ENCODE assay signal across 15 cellular contexts in the genomic region with DNA sequence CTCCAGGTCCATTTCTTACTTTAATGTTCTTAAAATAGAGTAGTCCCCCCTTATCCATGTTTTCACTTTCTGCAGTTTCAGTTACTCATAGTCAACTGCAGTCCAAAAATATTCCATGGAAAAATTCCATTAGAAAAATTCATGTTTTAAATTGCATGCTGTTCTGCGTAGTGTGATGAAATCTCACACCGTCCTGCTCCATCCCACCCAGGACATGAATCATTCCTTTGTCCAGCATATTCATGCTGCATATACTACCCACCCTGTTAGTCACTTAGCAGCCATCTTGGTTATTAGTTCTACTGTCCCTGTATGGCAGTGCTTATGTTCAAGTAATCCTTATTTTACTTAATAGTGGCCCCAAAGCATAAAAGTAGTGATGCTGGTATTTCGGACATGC. TPM values are rescaled to one million over a fixed set of nuclear protein-coding genes. Genes with fewer than 3 reads are reported as not detected.
DNase-seq lines count a peak whose midpoint lies in the region; ATAC-seq and TF ChIP-seq lines count a peak whose summit lies in the region.
"Had no signal": no experiment of that assay in that cellular context is flagged by ENCODE, and none has a peak within 500 bp of the region (broad histone marks: within the 10 kb centered on the region; RNA-seq: fewer than 3 reads in every experiment).

No MANE protein-coding gene starts in this region.

- peak overlapping the region; percentile 2 for H3K9ac ChIP-seq in mammary epithelial cell (ENCODE audit: insufficient read depth, low read length)

- peak overlapping the region; percentile 62 for H2AFZ ChIP-seq in mammary epithelial cell (ENCODE audit: low read depth, low read length)

- dilution Hi-C loops in mammary epithelial cell (cut with HindIII; ENCODE audit: low sequenced_read_pairs) = no loop called here

- H3K4me3 ChIP-seq in mammary epithelial cell (replicated peaks in 1 of 3; ENCODE audit: insufficient read depth in 1 of 3, low read depth in 2 of 3, low read length in 3 of 3) = no peak overlapping the region
- H3K4me3 ChIP-seq: lung, skin epidermis had no signal

- H4K20me1 ChIP-seq in mammary epithelial cell (ENCODE audit: insufficient read depth, low read length) = no peaks in the 10 kb centered on the region

- CTCF ChIA-PET in mammary epithelial cell (lab: Charles Lee; ENCODE audit: low non-redundant PET) = no interaction called here

- no peaks in the 10 kb centered on the region for H3K36me3 ChIP-seq in mammary epithelial cell (ENCODE audit: insufficient read depth, low read length)

- in situ Hi-C loops in mammary epithelial cell (cut with MboI; ENCODE audit: low sequenced_read_pairs in 2 of 2) = no loop called here

- DNase-seq in A172 (ENCODE audit: low spot score) (peak; percentile 55), LHCN-M2 (ENCODE audit: low read depth) (peak; percentile 93), mammary epithelial cell (peak; percentile 85), iris pigment epithelial cell (ENCODE audit: low read depth) (peak; percentile 93), NCI-H526 treated with DMSO at 0.1 percent for 48 hours (lab: John Stamatoyannopoulos, UW) (no peak)
- no peak for DNase-seq in activated effector memory CD4-positive, alpha-beta T cell treated with Interleukin-2 at 50 U/mL for 16 hours
- no peak for DNase-seq in stimulated activated CD4-positive, alpha-beta T cell treated with anti-CD3 and anti-CD28 coated beads, Interleukin-2, amount 100 ng/mL, for 48 hours
- DNase-seq: 8988T; activated CD4-positive, alpha-beta memory T cell treated with anti-CD3 and anti-CD28 coated beads, Interleukin-2, amount 10 ng/mL, durations not matched to agents 7 days and 5 days; caudate nucleus; MV-4-11; stimulated activated naive CD8-positive, alpha-beta T cell treated with anti-CD3 and anti-CD28 coated beads, Interleukin-15, amount 100 ng/mL, for 72 hours had no signal

- H3K9me3 ChIP-seq in mammary epithelial cell (replicated peaks; ENCODE audit: insufficient read depth, low read length) = no peaks in the 10 kb centered on the region

- no TSS peak for BruUV-seq in mammary epithelial cell (replicated peaks; lab: Mats Ljungman, UMichigan)

- intact Hi-C loops in mammary epithelial cell (cut with micrococcal nuclease) = no loop called here

- TF ChIP-seq CTCF in mammary epithelial cell (conservative IDR thresholded peaks at IDR 0.05 in 1 of 2, IDR thresholded peaks at IDR 0.05 in 1 of 2; ENCODE audit: extremely low read depth in 1 of 2, insufficient read depth in 1 of 2, low read depth in 1 of 2, low read length in 2 of 2) = no peak

- peaks cover 39% of the 10 kb centered on the region for H3K4me1 ChIP-seq in mammary epithelial cell (ENCODE audit: insufficient read depth, low read length)

- no peaks in the 10 kb centered on the region for H3K79me2 ChIP-seq in mammary epithelial cell (ENCODE audit: insufficient read depth, low read length)

- no peaks in the 10 kb centered on the region for H3K27me3 ChIP-seq in mammary epithelial cell (ENCODE audit: insufficient read depth, low read length)

- 16% methylated on average over 3 of the region's 3 CpGs for whole genome bisulfite sequencing in mammary epithelial cell (ENCODE audit: low coverage, missing lambda C conversion rate)

- peak overlapping the region; percentile 46 for H3K4me2 ChIP-seq in mammary epithelial cell (ENCODE audit: insufficient read depth, low read depth, low read length)

- ATAC-seq in GM19324 (IDR thresholded peaks at IDR 0.05; ENCODE audit: low FRiP score, unreplicated experiment) = no peak
- ATAC-seq: stimulated activated naive CD8-positive, alpha-beta T cell treated with anti-CD3 and anti-CD28 coated beads, Interleukin-15, amount 100 ng/mL, for 72 hours had no signal

- peak overlapping the region; percentile 82 for H3K27ac ChIP-seq in mammary epithelial cell (ENCODE audit: insufficient read depth, low read depth, low read length)
- H3K27ac ChIP-seq: skin epidermis had no signal

RNA-seq across cellular contexts. Expression of a gene that starts 5.4 kb away (rescaled TPM):
- 14.1 and 17.5 TPM in 2 replicates for total RNA-seq in A172 (2014; rRNA removed; shearing (Covaris generic))
- 63.6 and 73.1 TPM in 2 replicates for total RNA-seq in LHCN-M2 (2014; rRNA removed)
- 40.1 TPM for polyA plus RNA-seq in LHCN-M2 (2012)
- 100 to 1,000 TPM; 199 to 225 TPM for total RNA-seq in mammary epithelial cell
- polyA plus RNA-seq in mammary epithelial cell = 160 TPM
- polyA minus RNA-seq in mammary epithelial cell = 237 TPM

Comparison
In these comparisons a context has a peak if more than half of its experiments do, and no peak if none do; other contexts are left out.
1. DNase-seq: peak in A172 (single experiment), LHCN-M2 (single experiment), mammary epithelial cell (single experiment) and iris pigment epithelial cell (single experiment); none in NCI-H526 treated with DMSO at 0.1 percent for 48 hours (single experiment), activated effector memory CD4-positive, alpha-beta T cell treated with Interleukin-2 at 50 U/mL for 16 hours (single experiment) and stimulated activated CD4-positive, alpha-beta T cell treated with anti-CD3 and anti-CD28 coated beads, Interleukin-2, amount 100 ng/mL, for 48 hours (0 of 2).